8 cellular contexts compared by ENCODE assay signal in the genomic region with DNA sequence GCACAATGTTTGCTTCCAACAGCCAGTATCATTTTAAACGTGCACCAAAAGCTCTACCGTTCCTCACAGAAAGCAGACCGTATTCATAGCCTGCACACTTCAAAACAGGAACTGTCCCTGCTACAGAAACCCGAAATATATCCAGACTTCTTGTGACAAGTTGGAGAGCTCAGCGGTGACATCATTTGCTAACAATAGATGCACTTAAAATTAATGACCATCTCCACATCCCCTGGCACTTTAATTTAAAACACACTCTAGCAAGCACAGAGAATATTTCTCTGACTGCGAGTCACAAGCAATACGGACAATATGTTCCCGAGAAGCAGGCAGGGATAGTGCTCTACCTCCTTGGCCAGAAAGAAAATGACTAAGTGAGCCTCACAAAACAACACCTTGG. TPM values are rescaled to one million over a fixed set of nuclear protein-coding genes. Genes with fewer than 3 reads are reported as not detected.
DNase-seq lines count a peak whose midpoint lies in the region; ATAC-seq, FAIRE-seq and TF ChIP-seq lines count a peak whose summit lies in the region.

No MANE protein-coding gene starts in this region.

- H3K4me1 Mint-ChIP-seq in activated naive CD8-positive, alpha-beta T cell treated with anti-CD3 and anti-CD28 coated beads, Interleukin-2, amount 50 U/mL, for 24 hours: peaks cover 19% of the 10 kb centered on the region

- TF ChIP-seq CTCF in GM20000 (IDR thresholded peaks at IDR 0.05; ENCODE audit: extremely low read depth, missing control alignments): no peak

- no peaks in the 10 kb centered on the region for H3K36me3 ChIP-seq in muscle layer of colon (ENCODE audit: insufficient read depth, low read length)

- peak overlapping the region; percentile 49 for H3K4me3 Mint-ChIP-seq in activated naive CD8-positive, alpha-beta T cell treated with anti-CD3 and anti-CD28 coated beads, Interleukin-2, amount 50 U/mL, for 24 hours

- DNase-seq in GM18507 (ENCODE audit: extremely low spot score, insufficient read length, low read depth): no peak
- peak; percentile 86 for DNase-seq in MV-4-11 (lab: John Stamatoyannopoulos, UW)
- DNase-seq in activated naive CD8-positive, alpha-beta T cell treated with anti-CD3 and anti-CD28 coated beads, Interleukin-2, amount 50 U/mL, for 24 hours: no peak
- DNase-seq in GM20000 (ENCODE audit: low spot score): no peak
- DNase-seq in dermis blood vessel endothelial cell: no peak

- peak overlapping the region in 1 of 2 donors; percentile 12 for H3K4me3 ChIP-seq in muscle layer of colon (ENCODE audit: low read depth in 1 of 2, low read length in 2 of 2)

- ATAC-seq in activated naive CD8-positive, alpha-beta T cell treated with anti-CD3 and anti-CD28 coated beads, Interleukin-2, amount 50 U/mL, for 24 hours: peak; percentile 20
- no peak for ATAC-seq in GM18498 (IDR thresholded peaks at IDR 0.05; ENCODE audit: unreplicated experiment)
- ATAC-seq in HG03469 (IDR thresholded peaks at IDR 0.05; ENCODE audit: unreplicated experiment): no peak

- peaks cover 6% of the 10 kb centered on the region for H3K4me1 ChIP-seq in muscle layer of colon (ENCODE audit: insufficient read depth, low read length)

- no peaks in the 10 kb centered on the region for H3K27me3 ChIP-seq in muscle layer of colon (ENCODE audit: control insufficient read depth in 1 of 2, insufficient read depth in 2 of 2, low read length in 2 of 2)

- no peaks in the 10 kb centered on the region for H3K9me3 Mint-ChIP-seq in activated naive CD8-positive, alpha-beta T cell treated with anti-CD3 and anti-CD28 coated beads, Interleukin-2, amount 50 U/mL, for 24 hours

- H3K27ac ChIP-seq in muscle layer of colon (ENCODE audit: low read depth, low read length): no peak overlapping the region

- no peaks in the 10 kb centered on the region for H3K9me3 ChIP-seq in muscle layer of colon (ENCODE audit: low read length)

- peak overlapping the region; percentile 0 for H3K9ac ChIP-seq in muscle layer of colon (ENCODE audit: low read length)

- H3K36me3 Mint-ChIP-seq in activated naive CD8-positive, alpha-beta T cell treated with anti-CD3 and anti-CD28 coated beads, Interleukin-2, amount 50 U/mL, for 24 hours (ENCODE audit: low read depth): no peaks in the 10 kb centered on the region

- peak; percentile 56 for FAIRE-seq in GM18507 (lab: Jason Lieb, UNC)

- peak overlapping the region; percentile 43 for H3K27ac Mint-ChIP-seq in activated naive CD8-positive, alpha-beta T cell treated with anti-CD3 and anti-CD28 coated beads, Interleukin-2, amount 50 U/mL, for 24 hours

- H3K27me3 Mint-ChIP-seq in activated naive CD8-positive, alpha-beta T cell treated with anti-CD3 and anti-CD28 coated beads, Interleukin-2, amount 50 U/mL, for 24 hours: peaks cover 2% of the 10 kb centered on the region

RNA-seq across cellular contexts. Expression of a gene that starts 2.5 kb away (rescaled TPM):
- total RNA-seq in dermis blood vessel endothelial cell: not detected in 2 replicates
